1 cellular context compared by ENCODE assay signal in genomic region chr12:123232807-123233504, GRCh38.
TF ChIP-seq lines count a peak whose summit lies in the region.

Gene MPHOSPH9 (minus strand): TSS chr12:123233141. CDS start chr12:123230364, 2,777 bp downstream.
Gene MTRFR (plus strand): TSS chr12:123233436. CDS start chr12:123253675, 20,239 bp downstream.

TF ChIP-seq in K562, 482 proteins besides CTCF, POLR2A, EP300 and RAD21 (continued from another document and continues in another):
- peak in 1 of 3 experiments; percentile 49; a peak in 2 of 6 replicates for TF ChIP-seq ZBTB11 (CRISPR knock-in tag; IDR thresholded peaks at IDR 0.05)
- TF ChIP-seq ZBTB1 (CRISPR knock-in tag; IDR thresholded peaks at IDR 0.05; ENCODE audit: borderline replicate concordance, low read depth) = no peak
- TF ChIP-seq, protein P1, sequence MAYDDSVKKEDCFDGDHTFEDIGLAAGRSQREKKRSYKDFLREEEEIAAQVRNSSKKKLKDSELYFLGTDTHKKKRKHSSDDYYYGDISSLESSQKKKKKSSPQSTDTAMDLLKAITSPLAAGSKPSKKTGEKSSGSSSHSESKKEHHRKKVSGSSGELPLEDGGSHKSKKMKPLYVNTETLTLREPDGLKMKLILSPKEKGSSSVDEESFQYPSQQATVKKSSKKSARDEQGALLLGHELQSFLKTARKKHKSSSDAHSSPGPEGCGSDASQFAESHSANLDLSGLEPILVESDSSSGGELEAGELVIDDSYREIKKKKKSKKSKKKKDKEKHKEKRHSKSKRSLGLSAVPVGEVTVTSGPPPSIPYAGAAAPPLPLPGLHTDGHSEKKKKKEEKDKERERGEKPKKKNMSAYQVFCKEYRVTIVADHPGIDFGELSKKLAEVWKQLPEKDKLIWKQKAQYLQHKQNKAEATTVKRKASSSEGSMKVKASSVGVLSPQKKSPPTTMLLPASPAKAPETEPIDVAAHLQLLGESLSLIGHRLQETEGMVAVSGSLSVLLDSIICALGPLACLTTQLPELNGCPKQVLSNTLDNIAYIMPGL (CRISPR knock-in tag; IDR thresholded peaks at IDR 0.05) = 0 out of 2 replicates have a peak, but pooled peaks have one; percentile 40
- TF ChIP-seq ZNF589 (CRISPR knock-in tag; IDR thresholded peaks at IDR 0.05; ENCODE audit: low read depth) = no peak
- no peak for TF ChIP-seq CREBBP (IDR thresholded peaks at IDR 0.05; ENCODE audit: low read depth, low read length)
- TF ChIP-seq SP2 (IDR thresholded peaks at IDR 0.05; ENCODE audit: extremely low read depth, low read depth, low read length, poor library complexity, severe bottlenecking) = peak; percentile 73
- peak; percentile 87 for TF ChIP-seq U2AF1 (optimal IDR thresholded peaks at IDR 0.05; ENCODE audit: low read depth, low read length)
- peak; percentile 17; the same call in 1 of the 2 replicates for TF ChIP-seq XRCC5 (IDR thresholded peaks at IDR 0.05; ENCODE audit: low read depth, low read length)
- TF ChIP-seq TCF7 (IDR thresholded peaks at IDR 0.05; ENCODE audit: borderline replicate concordance) = no peak; the same call in 1 of the 2 replicates
- TF ChIP-seq STAG1 (CRISPR knock-in tag; IDR thresholded peaks at IDR 0.05; ENCODE audit: borderline replicate concordance) = no peak
- TF ChIP-seq MITF (IDR thresholded peaks at IDR 0.05) = peak; percentile 17; the same call in 1 of the 2 replicates
- TF ChIP-seq TCF7L2 (IDR thresholded peaks at IDR 0.05; ENCODE audit: low read depth, low read length) = no peak
- no peak for TF ChIP-seq ZFP30 (CRISPR knock-in tag; IDR thresholded peaks at IDR 0.05; ENCODE audit: borderline replicate concordance)
- TF ChIP-seq ARNT (IDR thresholded peaks at IDR 0.05) = peak in 1 of 2 experiments; percentile 11; a peak in 1 of 4 replicates
- TF ChIP-seq NFATC3 (IDR thresholded peaks at IDR 0.05) = no peak
- peak; percentile 97 for TF ChIP-seq LCOR (CRISPR knock-in tag; IDR thresholded peaks at IDR 0.05)
- no peak for TF ChIP-seq PCBP2 (IDR thresholded peaks at IDR 0.05; ENCODE audit: low read depth, low read length, poor library complexity, severe bottlenecking)
- TF ChIP-seq ZNF75A (CRISPR knock-in tag; IDR thresholded peaks at IDR 0.05) = no peak
- TF ChIP-seq ZNF449 (CRISPR knock-in tag; IDR thresholded peaks at IDR 0.05) = no peak
- TF ChIP-seq STAT5B (CRISPR knock-in tag; IDR thresholded peaks at IDR 0.05) = no peak
- TF ChIP-seq ESRRA (IDR thresholded peaks at IDR 0.05; ENCODE audit: borderline replicate concordance, low read depth) = peak; percentile 63
- TF ChIP-seq ZNF316 (IDR thresholded peaks at IDR 0.05) = peak; percentile 78
- no peak for TF ChIP-seq ZNF780A (CRISPR knock-in tag; IDR thresholded peaks at IDR 0.05)
- TF ChIP-seq ZKSCAN8 (CRISPR knock-in tag; IDR thresholded peaks at IDR 0.05) = no peak
- peak; percentile 73; the same call in 1 of the 2 replicates for TF ChIP-seq MTA1 (IDR thresholded peaks at IDR 0.05; ENCODE audit: borderline replicate concordance)
- no peak for TF ChIP-seq HDGF (IDR thresholded peaks at IDR 0.05)
- peak; percentile 86 for TF ChIP-seq CCNT2 (IDR thresholded peaks at IDR 0.05; ENCODE audit: borderline replicate concordance, extremely low read depth, insufficient read length, low read depth, low read length)
- TF ChIP-seq HMG20B (CRISPR knock-in tag; IDR thresholded peaks at IDR 0.05) = no peak
- no peak for TF ChIP-seq ZNF699 (CRISPR knock-in tag; IDR thresholded peaks at IDR 0.05; ENCODE audit: insufficient replicate concordance)
- no peak for TF ChIP-seq BCL6 (CRISPR knock-in tag; IDR thresholded peaks at IDR 0.05)
- TF ChIP-seq, protein P2, sequence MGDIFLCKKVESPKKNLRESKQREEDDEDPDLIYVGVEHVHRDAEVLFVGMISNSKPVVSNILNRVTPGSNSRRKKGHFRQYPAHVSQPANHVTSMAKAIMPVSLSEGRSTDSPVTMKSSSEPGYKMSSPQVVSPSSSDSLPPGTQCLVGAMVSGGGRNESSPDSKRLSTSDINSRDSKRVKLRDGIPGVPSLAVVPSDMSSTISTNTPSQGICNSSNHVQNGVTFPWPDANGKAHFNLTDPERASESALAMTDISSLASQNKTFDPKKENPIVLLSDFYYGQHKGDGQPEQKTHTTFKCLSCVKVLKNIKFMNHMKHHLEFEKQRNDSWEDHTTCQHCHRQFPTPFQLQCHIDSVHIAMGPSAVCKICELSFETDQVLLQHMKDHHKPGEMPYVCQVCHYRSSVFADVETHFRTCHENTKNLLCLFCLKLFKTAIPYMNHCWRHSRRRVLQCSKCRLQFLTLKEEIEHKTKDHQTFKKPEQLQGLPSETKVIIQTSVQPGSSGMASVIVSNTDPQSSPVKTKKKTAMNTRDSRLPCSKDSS (IDR thresholded peaks at IDR 0.05; ENCODE audit: low read depth, partially characterized antibody) = no peak
- peak; percentile 82 for TF ChIP-seq FOXM1 (IDR thresholded peaks at IDR 0.05; ENCODE audit: low read depth)
- TF ChIP-seq FOXM1 (CRISPR knock-in tag; IDR thresholded peaks at IDR 0.05; ENCODE audit: low read depth) = no peak
- TF ChIP-seq ZNF655 (CRISPR knock-in tag; IDR thresholded peaks at IDR 0.05) = no peak
- TF ChIP-seq ZBTB2 (IDR thresholded peaks at IDR 0.05) = peak; percentile 89
- peak; percentile 35 for TF ChIP-seq MXI1 (IDR thresholded peaks at IDR 0.05; ENCODE audit: low read depth, low read length)
- no peak for TF ChIP-seq NEUROD1 (IDR thresholded peaks at IDR 0.05; ENCODE audit: borderline replicate concordance, low read depth, low read length, partially characterized antibody)
- TF ChIP-seq SMAD3 (CRISPR knock-in tag; conservative IDR thresholded peaks at IDR 0.05) = peak; percentile 71; the same call in 1 of the 2 replicates
- TF ChIP-seq SMAD1 (IDR thresholded peaks at IDR 0.05; ENCODE audit: low read depth, low read length, partially characterized antibody) = peak; percentile 85
- TF ChIP-seq SRSF7 (optimal IDR thresholded peaks at IDR 0.05; ENCODE audit: low read depth, low read length) = no peak
- no peak for TF ChIP-seq JUNB (CRISPR knock-in tag; conservative IDR thresholded peaks at IDR 0.05)
- no peak for TF ChIP-seq MEF2A (IDR thresholded peaks at IDR 0.05; ENCODE audit: control insufficient read depth, low read depth, low read length)
- TF ChIP-seq FIP1L1 (IDR thresholded peaks at IDR 0.05; ENCODE audit: low read depth, low read length, poor library complexity, severe bottlenecking) = peak; percentile 91
- no peak for TF ChIP-seq SREBF1 (IDR thresholded peaks at IDR 0.05; ENCODE audit: borderline replicate concordance, low read depth, low read length)
- no peak for TF ChIP-seq ZNF324 (CRISPR knock-in tag; IDR thresholded peaks at IDR 0.05)
- no peak for TF ChIP-seq SNIP1 (IDR thresholded peaks at IDR 0.05; ENCODE audit: low read depth)
- peak; percentile 65 to 68; a peak in 2 of 4 replicates for TF ChIP-seq SIN3A (IDR thresholded peaks at IDR 0.05; ENCODE audit: borderline replicate concordance in 2 of 2, control insufficient read depth in 1 of 2, low read depth in 2 of 2, low read length in 2 of 2)
- no peak for TF ChIP-seq KLF13 (tag; IDR thresholded peaks at IDR 0.05; ENCODE audit: borderline replicate concordance, low read depth)
- TF ChIP-seq ZBTB12 (CRISPR knock-in tag; IDR thresholded peaks at IDR 0.05) = no peak
- peak; percentile 87 for TF ChIP-seq MAX (CRISPR knock-in tag; IDR thresholded peaks at IDR 0.05)
- TF ChIP-seq NR2C2 (CRISPR knock-in tag; IDR thresholded peaks at IDR 0.05) = 0 out of 2 replicates have a peak, but pooled peaks have one; percentile 36
- TF ChIP-seq NR2C2 (tag; IDR thresholded peaks at IDR 0.05) = peak; percentile 93
- no peak for TF ChIP-seq PRMT5 (CRISPR knock-in tag; IDR thresholded peaks at IDR 0.05)
